ENCODE assay signal across 8 cellular contexts in genomic region chr12:12724421-12725085, GRCh38. TPM values are rescaled to one million over a fixed set of nuclear protein-coding genes. Genes with fewer than 3 reads are reported as not detected.
DNase-seq lines count a peak whose midpoint lies in the region; ATAC-seq and TF ChIP-seq lines count a peak whose summit lies in the region.

No MANE protein-coding gene starts in this region.

- H3K9me3 Mint-ChIP-seq in natural killer cell treated with Interleukin-12 subunit alpha and Interleukin-12 subunit beta and Interleukin-15 and Interleukin-18, amount 100 ng/mL, for 72 hours = no peaks in the 10 kb centered on the region

- H3K4me1 ChIP-seq in Panc1 (ENCODE audit: control insufficient read depth, insufficient read depth, low read length) (peaks cover 40% of the 10 kb centered on the region), endocrine pancreas (ENCODE audit: control insufficient read depth, insufficient read depth, low read length) (peaks cover 39% of the 10 kb centered on the region)

- H3K27me3 ChIP-seq in Panc1 (ENCODE audit: control insufficient read depth, insufficient read depth, low read length) (no peaks in the 10 kb centered on the region), endocrine pancreas (ENCODE audit: control insufficient read depth, insufficient read depth, low read length) (no peaks in the 10 kb centered on the region)

- in situ Hi-C loops in Panc1 (cut with HindIII; ENCODE audit: low pct_unique_long_range_greater_than_20kb, low sequenced_read_pairs) (no loop called here), GM13976 (cut with MboI; ENCODE audit: low sequenced_read_pairs, unreplicated experiment) (loop anchor here (25.0 kb wide), 1 partner anchor 1137 kb away; no protein-coding TSS in a partner anchor)

- peaks cover 19% of the 10 kb centered on the region for H3K36me3 Mint-ChIP-seq in natural killer cell treated with Interleukin-12 subunit alpha and Interleukin-12 subunit beta and Interleukin-15 and Interleukin-18, amount 100 ng/mL, for 72 hours

- CTCF ChIA-PET in Panc1 (lab: Charles Lee) = interaction anchor here (0.6 kb wide), 1 partner anchor 13 kb away, joined by 4 read pairs; no protein-coding TSS in a partner anchor

- ATAC-seq in GM21825 (IDR thresholded peaks at IDR 0.05; ENCODE audit: unreplicated experiment) (peak; percentile 15), Panc1 (peak; percentile 37)
- peak in 1 of 2 donors; percentile 41 for ATAC-seq in natural killer cell treated with Interleukin-12 subunit alpha and Interleukin-12 subunit beta and Interleukin-15 and Interleukin-18, amount 100 ng/mL, for 72 hours

- no peaks in the 10 kb centered on the region for H3K9me3 ChIP-seq in Panc1 (ENCODE audit: control insufficient read depth, insufficient read depth, low read depth, low read length)
- H3K9me3 ChIP-seq in endocrine pancreas (ENCODE audit: control insufficient read depth, low read length) = no peaks in the 10 kb centered on the region

- peaks cover 37 to 41% of the 10 kb centered on the region in 2 donors for H3K4me1 Mint-ChIP-seq in natural killer cell treated with Interleukin-12 subunit alpha and Interleukin-12 subunit beta and Interleukin-15 and Interleukin-18, amount 100 ng/mL, for 72 hours (ENCODE audit: low read depth in 2 of 2)

- H3K36me3 ChIP-seq in Panc1 (ENCODE audit: control insufficient read depth, insufficient read depth, low read length) (peaks cover 11% of the 10 kb centered on the region), endocrine pancreas (ENCODE audit: control insufficient read depth, insufficient read depth, low read length) (no peaks in the 10 kb centered on the region)

- TF ChIP-seq CTCF in Panc1 (IDR thresholded peaks at IDR 0.05) (no peak), GM13976 (IDR thresholded peaks at IDR 0.05; ENCODE audit: borderline replicate concordance, control extremely low read depth, extremely low read depth, insufficient read depth, missing control alignments) (no peak)

- H3K9ac ChIP-seq in endocrine pancreas (ENCODE audit: control insufficient read depth, insufficient read depth, low read length) = peak overlapping the region; percentile 73

- H3K27ac Mint-ChIP-seq in natural killer cell treated with Interleukin-12 subunit alpha and Interleukin-12 subunit beta and Interleukin-15 and Interleukin-18, amount 100 ng/mL, for 72 hours = peak overlapping the region; percentile 90 to 99

- DNase-seq in DMS53 (lab: John Stamatoyannopoulos, UW) (peak; percentile 72), Panc1 (ENCODE audit: low read depth, low spot score) (no peak), GM13976 (ENCODE audit: low spot score) (no peak), A172 (ENCODE audit: low spot score) (no peak)
- DNase-seq in natural killer cell treated with Interleukin-12 subunit alpha and Interleukin-12 subunit beta and Interleukin-15 and Interleukin-18, amount 100 ng/mL, for 72 hours (ENCODE audit: low spot score) = no peak
- DNase-seq in activated effector memory CD4-positive, alpha-beta T cell treated with Interleukin-2 at 50 U/mL for 16 hours = no peak

- H3K27ac ChIP-seq in Panc1 (ENCODE audit: low read length) = peak overlapping the region; percentile 96

- H3K27me3 Mint-ChIP-seq in natural killer cell treated with Interleukin-12 subunit alpha and Interleukin-12 subunit beta and Interleukin-15 and Interleukin-18, amount 100 ng/mL, for 72 hours = no peaks in the 10 kb centered on the region

- BruUV-seq in Panc1 (replicated peaks; lab: Mats Ljungman, UMichigan) = TSS peak; percentile 81

- intact Hi-C loops in Panc1 (cut with micrococcal nuclease; ENCODE audit: unreplicated experiment) = no loop called here

- POLR2A ChIA-PET in Panc1 (lab: Charles Lee) = interaction anchor here (0.7 kb wide), 2 partner anchors 12 to 253 kb away, joined by 4 to 12 read pairs; no protein-coding TSS in a partner anchor

- H3K4me3 Mint-ChIP-seq in natural killer cell treated with Interleukin-12 subunit alpha and Interleukin-12 subunit beta and Interleukin-15 and Interleukin-18, amount 100 ng/mL, for 72 hours = peak overlapping the region; percentile 99

- H3K4me3 ChIP-seq in Panc1 (ENCODE audit: low read depth in 2 of 2, low read length in 2 of 2) (peak overlapping the region; percentile 64 to 68), endocrine pancreas (ENCODE audit: control insufficient read depth, insufficient read depth, low read length) (peak overlapping the region; percentile 38)

RNA-seq across cellular contexts. Expression of gene CDKN1B, which starts 7.4 kb away (rescaled TPM):
- 25.9 TPM for total RNA-seq in Panc1 (2021; ENCODE audit: unreplicated experiment)
- 34.2 TPM for polyA plus RNA-seq in Panc1 (2012; ENCODE audit: insufficient read length)
- total RNA-seq in natural killer cell treated with Interleukin-12 subunit alpha and Interleukin-12 subunit beta and Interleukin-15 and Interleukin-18, amount 100 ng/mL, for 72 hours = 10 to 100 TPM; 24.6 to 38.1 TPM
- total RNA-seq in A172 (2014; rRNA removed; shearing (Covaris generic)) = 18.1 and 20.0 TPM in 2 replicates

RNA-seq across cellular contexts. Expression of gene GPR19, which starts 28.6 kb away (rescaled TPM):
- total RNA-seq in Panc1 (2021; ENCODE audit: unreplicated experiment) = 0.82 TPM
- polyA plus RNA-seq in Panc1 (2012; ENCODE audit: insufficient read length) = 0.61 TPM
- 1 to 10 TPM; 6.4 to 9.9 TPM for total RNA-seq in natural killer cell treated with Interleukin-12 subunit alpha and Interleukin-12 subunit beta and Interleukin-15 and Interleukin-18, amount 100 ng/mL, for 72 hours
- 0.57 and 0.84 TPM in 2 replicates for total RNA-seq in A172 (2014; rRNA removed; shearing (Covaris generic))
